ENCODE assay signal across 20 cellular contexts in genomic region chr1:229047161-229047840, GRCh38.
DNase-seq lines count a peak whose midpoint lies in the region; ATAC-seq, FAIRE-seq and TF ChIP-seq lines count a peak whose summit lies in the region.
"Had no signal": no experiment of that assay in that cellular context is flagged by ENCODE, and none has a peak within 500 bp of the region (broad histone marks: within the 10 kb centered on the region; RNA-seq: fewer than 3 reads in every experiment).

No MANE protein-coding gene starts in this region.

- no peak overlapping the region for H3K27ac ChIP-seq in right atrium auricular region
- no peak overlapping the region for H3K27ac ChIP-seq in H1 (ENCODE audit: low read depth, low read length)
- no peak overlapping the region for H3K27ac ChIP-seq in neuronal stem cell (replicated peaks; ENCODE audit: low read length)
- H3K27ac ChIP-seq: BLaER1 treated with 17β-estradiol and CSF1 and Interleukin-3, amounts not matched to agents 10 nM and 100 nM had no signal

- H3K14ac ChIP-seq in H1 (ENCODE audit: insufficient read length) (no peak overlapping the region), neuronal stem cell (ENCODE audit: low read length) (no peak overlapping the region)

- H3K4me1 ChIP-seq in right atrium auricular region (no peaks in the 10 kb centered on the region), H1 (replicated peaks in 1 of 4; ENCODE audit: control insufficient read depth in 3 of 4, insufficient read depth in 4 of 4, low read length in 3 of 4) (peaks cover 0 to 12% (median 4%) of the 10 kb centered on the region in 4 experiments; a peak in 3 of 7 replicates), neuronal stem cell (ENCODE audit: control insufficient read depth in 2 of 2, insufficient read depth in 1 of 2, low read depth in 1 of 2, low read length in 2 of 2) (no peaks in the 10 kb centered on the region), Caco-2 (no peaks in the 10 kb centered on the region)

- H3K79me1 ChIP-seq in H1 (ENCODE audit: low read depth, low read length) (no peaks in the 10 kb centered on the region), neuronal stem cell (ENCODE audit: low read depth, low read length) (no peaks in the 10 kb centered on the region)

- H3K4me3 Mint-ChIP-seq in Caco-2 (ENCODE audit: unreplicated experiment), result no peak overlapping the region
- H3K4me3 Mint-ChIP-seq: B cell; CD8-positive, alpha-beta T cell; IgD-negative memory B cell had no signal

- H3K79me2 ChIP-seq in H1 (ENCODE audit: control insufficient read depth in 1 of 2, insufficient read depth in 2 of 2, low read length in 2 of 2), result no peaks in the 10 kb centered on the region

- no peak overlapping the region for H2AK5ac ChIP-seq in H1 (ENCODE audit: low read depth, low read length)
- H2AK5ac ChIP-seq in neuronal stem cell (ENCODE audit: low read depth, low read length), result peak overlapping the region; percentile 56

- H3K23ac ChIP-seq in H1 (ENCODE audit: insufficient read length) (no peak overlapping the region), neuronal stem cell (ENCODE audit: low read depth, low read length, poor library complexity) (no peak overlapping the region)

- no peak for TF ChIP-seq RAD21 in H1 (IDR thresholded peaks at IDR 0.05 in 1 of 2, conservative IDR thresholded peaks at IDR 0.05 in 1 of 2; ENCODE audit: low read depth in 2 of 2, low read length in 2 of 2)

- H3K36me3 Mint-ChIP-seq in Caco-2 (ENCODE audit: insufficient read depth, unreplicated experiment), result no peaks in the 10 kb centered on the region
- H3K36me3 Mint-ChIP-seq: CD8-positive, alpha-beta T cell; IgD-negative memory B cell had no signal

- H3K9ac ChIP-seq in H1 (replicated peaks in 1 of 4; ENCODE audit: extremely low read depth in 1 of 4, low read depth in 3 of 4, low read length in 3 of 4) (no peak overlapping the region), neuronal stem cell (ENCODE audit: low read depth, low read length, poor library complexity) (no peak overlapping the region)
- H3K9ac ChIP-seq: BLaER1 treated with 17β-estradiol and CSF1 and Interleukin-3, amounts not matched to agents 10 nM and 100 nM had no signal

- H2AFZ ChIP-seq in H1 (ENCODE audit: low read length), result no peak overlapping the region; the same call in 1 of the 2 replicates
- no peak overlapping the region for H2AFZ ChIP-seq in neuronal stem cell (ENCODE audit: low read length)

- no peaks in the 10 kb centered on the region for H3K36me3 ChIP-seq in right atrium auricular region
- H3K36me3 ChIP-seq in H1 (ENCODE audit: control insufficient read depth in 2 of 4, insufficient read depth in 4 of 4, low read length in 3 of 4), result no peaks in the 10 kb centered on the region
- H3K36me3 ChIP-seq in neuronal stem cell (replicated peaks in 1 of 2; ENCODE audit: control insufficient read depth in 2 of 2, insufficient read depth in 2 of 2, low read length in 2 of 2), result no peaks in the 10 kb centered on the region
- no peaks in the 10 kb centered on the region for H3K36me3 ChIP-seq in Caco-2 (ENCODE audit: control insufficient read depth, insufficient read depth, low read length)
- H3K36me3 ChIP-seq: BLaER1 treated with 17β-estradiol and CSF1 and Interleukin-3, amounts not matched to agents 10 nM and 100 nM had no signal

- no peaks in the 10 kb centered on the region for H4K20me1 ChIP-seq in H1 (replicated peaks in 1 of 2; ENCODE audit: control insufficient read depth in 1 of 2, insufficient read depth in 2 of 2, low read length in 2 of 2)
- H4K20me1 ChIP-seq: BLaER1 treated with 17β-estradiol and CSF1 and Interleukin-3, amounts not matched to agents 10 nM and 100 nM had no signal

- no peak overlapping the region for H2BK15ac ChIP-seq in H1 (ENCODE audit: low read length)
- peak overlapping the region; percentile 11 for H2BK15ac ChIP-seq in neuronal stem cell (ENCODE audit: low read length)

- TF ChIP-seq POLR2A in H1 (IDR thresholded peaks at IDR 0.05; ENCODE audit: control extremely low read depth in 1 of 2, low read depth in 2 of 2, low read length in 2 of 2), result no peak

- H2BK20ac ChIP-seq in H1 (ENCODE audit: low read length), result peak overlapping the region; percentile 62; the same call in 1 of the 2 replicates

- H3K4me2 ChIP-seq in H1 (ENCODE audit: insufficient read depth in 1 of 2, low read depth in 2 of 2, low read length in 2 of 2), result peak overlapping the region; percentile 36 to 37; a peak in 3 of 4 replicates
- H3K4me2 ChIP-seq in neuronal stem cell (ENCODE audit: insufficient read depth, low read length, poor library complexity, severe bottlenecking), result no peak overlapping the region
- H3K4me2 ChIP-seq: BLaER1 treated with 17β-estradiol and CSF1 and Interleukin-3, amounts not matched to agents 10 nM and 100 nM had no signal

- peak; percentile 23 for DNase-seq in right atrium auricular region (ENCODE audit: low spot score)
- DNase-seq in left cardiac atrium, result no peak
- no peak for DNase-seq in H1 (ENCODE audit: low read depth in 1 of 2, low spot score in 2 of 2)
- DNase-seq in neuronal stem cell (ENCODE audit: low spot score), result no peak
- DNase-seq in dermis blood vessel endothelial cell, result no peak
- no peak for DNase-seq in Caco-2
- DNase-seq: DMS 273 treated with DMSO at 0.1 percent for 48 hours, DMS53, DND-41, EL, KBM-7 had no signal

- CTCF ChIA-PET in H1 (lab: Charles Lee; ENCODE audit: partially characterized antibody) (interaction anchor here (1.6 to 2.1 kb wide), 2 partner anchors 11 to 60 kb away, joined by 3 to 7 read pairs; no protein-coding TSS in a partner anchor), Caco-2 (lab: Charles Lee) (no interaction called here)

- no peak overlapping the region for H3K27ac Mint-ChIP-seq in Caco-2 (ENCODE audit: unreplicated experiment)
- H3K27ac Mint-ChIP-seq: B cell; CD8-positive, alpha-beta T cell; IgD-negative memory B cell had no signal

- TF ChIP-seq CTCF in right atrium auricular region (IDR thresholded peaks at IDR 0.05), result no peak
- TF ChIP-seq CTCF in H1 (IDR thresholded peaks at IDR 0.05; ENCODE audit: control extremely low read depth in 1 of 3, insufficient read depth in 1 of 3, low read depth in 1 of 3, low read length in 3 of 3), result no peak
- TF ChIP-seq CTCF in Caco-2 (IDR thresholded peaks at IDR 0.05; ENCODE audit: insufficient read depth in 1 of 2, low read depth in 1 of 2, low read length in 1 of 2, severe bottlenecking in 1 of 2, unreplicated experiment in 1 of 2), result no peak

- no peak overlapping the region for H3K4ac ChIP-seq in H1 (replicated peaks; ENCODE audit: insufficient read length, low read depth, low read length)
- no peak overlapping the region for H3K4ac ChIP-seq in neuronal stem cell (ENCODE audit: low read length)

- H3K27me3 Mint-ChIP-seq in Caco-2 (ENCODE audit: insufficient read depth, unreplicated experiment), result peaks cover 4% of the 10 kb centered on the region

- no peak overlapping the region; the same call in 1 of the 2 replicates for H2BK5ac ChIP-seq in H1 (ENCODE audit: low read depth, low read length)
- H2BK5ac ChIP-seq in neuronal stem cell (ENCODE audit: low read length), result peak overlapping the region; percentile 4

- POLR2A ChIA-PET in H1 (lab: Charles Lee; ENCODE audit: partially characterized antibody) (no interaction called here), Caco-2 (lab: Charles Lee) (no interaction called here)

- peak overlapping the region; percentile 60; the same call in 1 of the 2 replicates for H2BK12ac ChIP-seq in H1 (ENCODE audit: low read depth, low read length)
- no peak overlapping the region for H2BK12ac ChIP-seq in neuronal stem cell (ENCODE audit: low read length)

- H3K27me3 ChIP-seq in right atrium auricular region (no peaks in the 10 kb centered on the region), H1 (replicated peaks in 1 of 4; ENCODE audit: control insufficient read depth in 3 of 4, extremely low read depth in 1 of 4, insufficient read depth in 3 of 4, low read length in 3 of 4) (no peaks in the 10 kb centered on the region; a peak in 1 of 7 replicates), neuronal stem cell (ENCODE audit: control insufficient read depth in 3 of 3, insufficient read depth in 3 of 3, low read depth in 1 of 3, low read length in 3 of 3) (no peaks in the 10 kb centered on the region), Caco-2 (replicated peaks; ENCODE audit: control insufficient read depth, insufficient read depth, low read length) (no peaks in the 10 kb centered on the region)

- H3K4me3 ChIP-seq in right atrium auricular region (no peak overlapping the region), H1 (ENCODE audit: extremely low read depth in 1 of 4, insufficient read depth in 2 of 4, low read depth in 3 of 4, low read length in 4 of 4) (no peak overlapping the region), neuronal stem cell (ENCODE audit: low read length in 2 of 2) (no peak overlapping the region), Caco-2 (ENCODE audit: low read depth, low read length) (no peak overlapping the region)
- H3K4me3 ChIP-seq: BLaER1 treated with 17β-estradiol and CSF1 and Interleukin-3, amounts not matched to agents 10 nM and 100 nM; GM12878 had no signal

- peak overlapping the region; percentile 36 for H4K91ac ChIP-seq in H1 (replicated peaks; ENCODE audit: insufficient read length, low read length)
- no peak overlapping the region for H4K91ac ChIP-seq in neuronal stem cell (ENCODE audit: low read depth, low read length, poor library complexity)

- no peaks in the 10 kb centered on the region for H3K4me1 Mint-ChIP-seq in Caco-2 (ENCODE audit: low read depth, unreplicated experiment)
- H3K4me1 Mint-ChIP-seq: B cell, IgD-negative memory B cell had no signal

- no peaks in the 10 kb centered on the region for H3K9me3 Mint-ChIP-seq in Caco-2 (ENCODE audit: unreplicated experiment)

- no peak for ATAC-seq in left cardiac atrium
- no peak for ATAC-seq in HG03457 (IDR thresholded peaks at IDR 0.05; ENCODE audit: unreplicated experiment)
- ATAC-seq: CD8-positive, alpha-beta T cell; GM12878; HepG2 had no signal

- BruUV-seq in Caco-2 (replicated peaks; lab: Mats Ljungman, UMichigan), result no TSS peak

- H3K56ac ChIP-seq in H1 (replicated peaks; ENCODE audit: insufficient read length, low read depth, low read length), result no peak overlapping the region

- TF ChIP-seq EP300 in H1 (IDR thresholded peaks at IDR 0.05; ENCODE audit: borderline replicate concordance in 1 of 2, low read depth in 2 of 2, low read length in 2 of 2), result no peak

- no peak overlapping the region for H2BK120ac ChIP-seq in H1 (replicated peaks; ENCODE audit: low read depth, low read length)
- no peak overlapping the region for H2BK120ac ChIP-seq in neuronal stem cell (ENCODE audit: low read depth, low read length)

- no peak for FAIRE-seq in H1 (lab: Jason Lieb, UNC)
- FAIRE-seq: GM12878, GM19239, H54, HepG2 had no signal

- no peak overlapping the region for H4K8ac ChIP-seq in H1 (ENCODE audit: extremely low read depth, insufficient read depth, low read length)
- H4K8ac ChIP-seq in neuronal stem cell (ENCODE audit: low read depth, low read length), result no peak overlapping the region

- 89% methylated on average over 8 of the region's 8 CpGs; no CpG with 5 or more reads in 1 of the 2 experiments for WGBS in H1 (ENCODE audit: extremely low coverage in 1 of 2, insufficient coverage in 1 of 2, insufficient read length in 1 of 2, insufficient replicate concordance in 2 of 2, low coverage in 1 of 2, low lambda C conversion rate in 2 of 2, missing lambda C conversion rate in 1 of 2), 2 experiments
- no CpG with 5 or more reads among the region's 8 CpGs for WGBS in neuronal stem cell (ENCODE audit: extremely low coverage in 2 of 2, insufficient read length in 2 of 2, insufficient replicate concordance in 1 of 2), 2 donors

- intact Hi-C loops in left cardiac atrium (cut with DNase I), result no loop called here
- intact Hi-C loops in Caco-2 (cut with micrococcal nuclease; ENCODE audit: unreplicated experiment), result no loop called here

- no peaks in the 10 kb centered on the region for H3K23me2 ChIP-seq in H1 (ENCODE audit: low read depth, low read length)

- H4K5ac ChIP-seq in H1 (ENCODE audit: insufficient read length, low read depth, low read length), result no peak overlapping the region

- H3K9me3 ChIP-seq in right atrium auricular region, result no peaks in the 10 kb centered on the region
- H3K9me3 ChIP-seq in H1 (ENCODE audit: insufficient read depth in 2 of 2, low read depth in 1 of 2, low read length in 1 of 2), result no peaks in the 10 kb centered on the region
- no peaks in the 10 kb centered on the region for H3K9me3 ChIP-seq in neuronal stem cell (replicated peaks in 1 of 2; ENCODE audit: control insufficient read depth in 2 of 2, insufficient read depth in 1 of 2, low read depth in 1 of 2, low read length in 2 of 2)
- H3K9me3 ChIP-seq in Caco-2, result no peaks in the 10 kb centered on the region; the same call in 1 of the 2 replicates

- peak overlapping the region; percentile 28; the same call in 1 of the 2 replicates for H3K18ac ChIP-seq in H1 (ENCODE audit: extremely low read depth, low read length)
- H3K18ac ChIP-seq in neuronal stem cell (ENCODE audit: low read length), result no peak overlapping the region
